Comparison of ENCODE assay signal across 12 cellular contexts in genomic region chr12:122851820-122852219, GRCh38. TPM values are rescaled to one million over a fixed set of nuclear protein-coding genes. Genes with fewer than 3 reads are reported as not detected.
DNase-seq lines count a peak whose midpoint lies in the region; ATAC-seq and TF ChIP-seq lines count a peak whose summit lies in the region.
"Had no signal": no experiment of that assay in that cellular context is flagged by ENCODE, and none has a peak within 500 bp of the region (broad histone marks: within the 10 kb centered on the region; RNA-seq: fewer than 3 reads in every experiment).

No MANE protein-coding gene starts in this region.

- H3K27ac ChIP-seq in gastrocnemius medialis = peak overlapping the region; percentile 55 to 77 (median 66)

- no peaks in the 10 kb centered on the region for H3K36me3 Mint-ChIP-seq in activated T-helper 17 cell treated with anti-CD3 and anti-CD28 coated beads, Interleukin-2, amount 50 U/mL, for 72 hours (ENCODE audit: low read depth)

- ATAC-seq in gastrocnemius medialis = peak; percentile 58 to 82
- no peak for ATAC-seq in activated T-helper 17 cell treated with anti-CD3 and anti-CD28 coated beads, Interleukin-2, amount 50 U/mL, for 72 hours (replicated peaks)
- ATAC-seq: stimulated activated naive B cell treated with anti-CD40 and anti-IgM and Interleukin-4, amounts not matched to agents 10 μg/mL and 1 μg/mL and 100 μg/mL, for 72 hours had no signal

- peaks cover 0 to 11% of the 10 kb centered on the region in 2 donors for H3K4me1 ChIP-seq in gastrocnemius medialis

- in situ Hi-C loops in gastrocnemius medialis (cut with MboI; ENCODE audit: low sequenced_read_pairs in 4 of 4) = loop anchor here in 1 of 4 donors (10.0 kb wide), 1 partner anchor 103 kb away; no protein-coding TSS in a partner anchor

- intact Hi-C loops in gastrocnemius medialis (cut with DNase I; ENCODE audit: low total_unique reads) = no loop called here
- intact Hi-C loops in lower leg skin (cut with DNase I; ENCODE audit: low total_unique reads) = no loop called here

- no peaks in the 10 kb centered on the region for H3K9me3 Mint-ChIP-seq in activated T-helper 17 cell treated with anti-CD3 and anti-CD28 coated beads, Interleukin-2, amount 50 U/mL, for 72 hours
- H3K9me3 Mint-ChIP-seq: activated B cell treated with CpG ODN at 0.5 μM for 24 hours; stimulated activated naive B cell treated with anti-CD40 and anti-IgM and Interleukin-4, amounts not matched to agents 10 μg/mL and 1 μg/mL and 100 μg/mL, for 72 hours had no signal

- TF ChIP-seq POLR2A in gastrocnemius medialis (IDR thresholded peaks at IDR 0.05) (no peak), lower leg skin (IDR thresholded peaks at IDR 0.05) (no peak)

- no peaks in the 10 kb centered on the region for H3K9me3 ChIP-seq in gastrocnemius medialis

- H3K27ac Mint-ChIP-seq in activated T-helper 17 cell treated with anti-CD3 and anti-CD28 coated beads, Interleukin-2, amount 50 U/mL, for 72 hours = no peak overlapping the region
- H3K27ac Mint-ChIP-seq: activated B cell treated with CpG ODN at 0.5 μM for 24 hours had no signal

- DNase-seq in DMS53 treated with DMSO at 0.1 percent for 48 hours (lab: John Stamatoyannopoulos, UW; ENCODE audit: unreplicated experiment) (peak; percentile 12), SW 1271 (lab: John Stamatoyannopoulos, UW) (peak; percentile 31 to 33), fibroblast of peridontal ligament (ENCODE audit: extremely low read depth) (peak; percentile 73), gastrocnemius medialis (no peak), NCI-H1092 (lab: John Stamatoyannopoulos, UW) (no peak), D341Med (ENCODE audit: low spot score) (no peak), lower leg skin (ENCODE audit: low spot score in 2 of 2) (no peak)
- DNase-seq: activated B cell treated with CpG ODN at 0.5 μM for 24 hours; DND-41; KG1; stimulated activated naive B cell treated with anti-CD40 and anti-IgM and Interleukin-4, amounts not matched to agents 10 μg/mL and 1 μg/mL and 100 μg/mL, for 72 hours had no signal

- TF ChIP-seq CTCF in gastrocnemius medialis (IDR thresholded peaks at IDR 0.05 in 4 of 5, conservative IDR thresholded peaks at IDR 0.05 in 1 of 5) (no peak), lower leg skin (IDR thresholded peaks at IDR 0.05) (no peak)

- H3K27me3 Mint-ChIP-seq in activated T-helper 17 cell treated with anti-CD3 and anti-CD28 coated beads, Interleukin-2, amount 50 U/mL, for 72 hours = no peaks in the 10 kb centered on the region
- H3K27me3 Mint-ChIP-seq: activated B cell treated with CpG ODN at 0.5 μM for 24 hours; stimulated activated naive B cell treated with anti-CD40 and anti-IgM and Interleukin-4, amounts not matched to agents 10 μg/mL and 1 μg/mL and 100 μg/mL, for 72 hours had no signal

- 25 to 33% methylated on average over 3 to 5 of the region's 5 CpGs for WGBS in lower leg skin, 2 donors

- no peaks in the 10 kb centered on the region for H3K4me1 Mint-ChIP-seq in activated T-helper 17 cell treated with anti-CD3 and anti-CD28 coated beads, Interleukin-2, amount 50 U/mL, for 72 hours
- H3K4me1 Mint-ChIP-seq: activated B cell treated with CpG ODN at 0.5 μM for 24 hours had no signal

- H3K27me3 ChIP-seq in gastrocnemius medialis = no peaks in the 10 kb centered on the region

- H3K36me3 ChIP-seq in gastrocnemius medialis = no peaks in the 10 kb centered on the region

- no peak overlapping the region for H3K4me3 Mint-ChIP-seq in activated T-helper 17 cell treated with anti-CD3 and anti-CD28 coated beads, Interleukin-2, amount 50 U/mL, for 72 hours
- H3K4me3 Mint-ChIP-seq: activated B cell treated with CpG ODN at 0.5 μM for 24 hours; stimulated activated naive B cell treated with anti-CD40 and anti-IgM and Interleukin-4, amounts not matched to agents 10 μg/mL and 1 μg/mL and 100 μg/mL, for 72 hours had no signal

- H3K4me3 ChIP-seq in gastrocnemius medialis (no peak overlapping the region), lower leg skin (ENCODE audit: low read depth, poor library complexity, severe bottlenecking) (no peak overlapping the region)

RNA-seq across cellular contexts. Expression of gene HIP1R, which starts 16.6 kb away (rescaled TPM):
- total RNA-seq in gastrocnemius medialis = 10 to 100 TPM in 3 of 4 donors, 1 to 10 TPM in 1; 9.3 to 14.8 (median 14.5) TPM
- total RNA-seq in lower leg skin = 100 to 1,000 TPM; 188 to 342 (median 248) TPM
- total RNA-seq in activated T-helper 17 cell treated with anti-CD3 and anti-CD28 coated beads, Interleukin-2, amount 50 U/mL, for 72 hours = 10 to 100 TPM; 14.7 to 23.3 TPM

RNA-seq across cellular contexts. Expression of gene VPS37B, which starts 44.1 kb away (rescaled TPM):
- total RNA-seq in gastrocnemius medialis = 1 to 10 TPM; 4.8 to 8.2 (median 7.6) TPM
- 10 to 100 TPM; 27.7 to 47.8 (median 42.3) TPM for total RNA-seq in lower leg skin
- total RNA-seq in activated T-helper 17 cell treated with anti-CD3 and anti-CD28 coated beads, Interleukin-2, amount 50 U/mL, for 72 hours = 10 to 100 TPM; 10.5 to 17.0 TPM

Comparison
In these comparisons a context has a peak if more than half of its experiments do, and no peak if none do; other contexts are left out.
1. DNase-seq: peak in DMS53 treated with DMSO at 0.1 percent for 48 hours (single experiment), SW 1271 (2 of 2) and fibroblast of peridontal ligament (single experiment); none in gastrocnemius medialis (0 of 2), NCI-H1092 (single experiment), D341Med (single experiment) and lower leg skin (0 of 2).
2. RNA of gene HIP1R, which starts 16.6 kb away (total RNA-seq): 188 to 342 TPM in lower leg skin; 14.7 to 23.3 TPM in activated T-helper 17 cell treated with anti-CD3 and anti-CD28 coated beads, Interleukin-2, amount 50 U/mL, for 72 hours and 9.3 to 14.8 TPM in gastrocnemius medialis; every median in the first group is over 4 times any median in the second.